Comparison of ENCODE assay signal across 8 cellular contexts in the genomic region with DNA sequence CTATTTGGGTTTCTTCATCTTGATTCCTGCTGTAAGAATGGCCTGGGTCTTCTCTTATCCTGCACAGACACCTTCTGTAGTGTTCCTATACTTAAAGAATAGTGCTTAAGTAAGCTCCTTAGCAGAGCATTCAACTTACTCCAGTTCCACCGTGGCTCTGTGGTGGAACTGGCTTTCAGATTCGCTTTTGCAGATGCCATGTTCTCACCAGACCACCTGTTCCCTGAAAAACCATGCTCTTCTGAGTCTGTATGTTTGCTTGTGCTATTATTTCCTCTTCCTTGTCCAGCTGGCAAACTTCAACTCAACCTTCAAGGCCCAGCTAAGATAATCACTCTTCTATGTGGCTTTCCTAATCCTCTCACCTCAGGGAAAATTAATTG. TPM values are rescaled to one million over a fixed set of nuclear protein-coding genes. Genes with fewer than 3 reads are reported as not detected.
A peak's percentile ranks its signal among the peaks of the same experiment; 100 is the strongest.
DNase-seq lines count a peak whose midpoint lies in the region; ATAC-seq and TF ChIP-seq lines count a peak whose summit lies in the region.

No MANE protein-coding gene starts in this region.

- no peak overlapping the region for H4K8ac ChIP-seq in trophoblast cell (ENCODE audit: low read depth, low read length)

- H3K9me2 ChIP-seq in Loucy (replicated peaks; ENCODE audit: low read depth, low read length): no peaks in the 10 kb centered on the region

- no peak overlapping the region for H3K18ac ChIP-seq in trophoblast cell (ENCODE audit: low read length)

- H4K20me1 ChIP-seq in Loucy (ENCODE audit: insufficient read depth, low read length, poor library complexity, severe bottlenecking): peaks cover 58% of the 10 kb centered on the region

- H3K4me1 Mint-ChIP-seq in CD8-positive, alpha-beta memory T cell: peaks cover 70 to 88% (median 85%) of the 10 kb centered on the region in 3 donors
- H3K4me1 Mint-ChIP-seq in dendritic cell treated with granulocyte-macrophage colony-stimulating factor and Interleukin-4, amounts not matched to agents 40 ng/mL and 50 ng/mL, for 4 days (ENCODE audit: low read depth): peaks cover 73% of the 10 kb centered on the region

- no peak overlapping the region for H2BK120ac ChIP-seq in trophoblast cell (ENCODE audit: insufficient read depth, low read length, poor library complexity)

- TF ChIP-seq CTCF in Loucy (conservative IDR thresholded peaks at IDR 0.05; ENCODE audit: low read length): no peak

- WGBS in trophoblast cell (ENCODE audit: extremely low coverage, insufficient coverage, insufficient read length): no CpG with 5 or more reads among the region's 2 CpGs

- H3K14ac ChIP-seq in trophoblast cell (ENCODE audit: low read length): no peak overlapping the region

- H3K79me2 ChIP-seq in Loucy (ENCODE audit: insufficient read depth, low read length) (peaks cover 70% of the 10 kb centered on the region), trophoblast cell (ENCODE audit: control insufficient read depth, insufficient read depth, low read length, poor library complexity) (peaks cover 14% of the 10 kb centered on the region)

- POLR2A ChIA-PET in CD8-positive, alpha-beta memory T cell (lab: Charles Lee): interaction anchor here (2.2 kb wide), 1 partner anchor 37 kb away, joined by 7 read pairs; no protein-coding TSS in a partner anchor

- no peaks in the 10 kb centered on the region for H3K9me3 ChIP-seq in CD8-positive, alpha-beta memory T cell (ENCODE audit: low read length)
- no peaks in the 10 kb centered on the region for H3K9me3 ChIP-seq in Loucy (ENCODE audit: insufficient read depth, low read depth, low read length)
- no peaks in the 10 kb centered on the region for H3K9me3 ChIP-seq in trophoblast cell (ENCODE audit: insufficient read depth, low read depth, low read length)

- peaks cover 72% of the 10 kb centered on the region for H3K4me1 ChIP-seq in CD8-positive, alpha-beta memory T cell (ENCODE audit: insufficient read depth, low read length)
- H3K4me1 ChIP-seq in Loucy (ENCODE audit: insufficient read depth, low read length, poor library complexity, severe bottlenecking) (peaks cover 56% of the 10 kb centered on the region), trophoblast cell (ENCODE audit: control insufficient read depth in 1 of 2, insufficient read depth in 2 of 2, low read length in 2 of 2) (peaks cover 6 to 10% of the 10 kb centered on the region in 2 experiments)

- H3K36me3 ChIP-seq in CD8-positive, alpha-beta memory T cell (ENCODE audit: insufficient read depth, low read length): no peaks in the 10 kb centered on the region
- peaks cover 11% of the 10 kb centered on the region; the same call in 1 of the 2 replicates for H3K36me3 ChIP-seq in Loucy (ENCODE audit: insufficient read depth, low read length)
- H3K36me3 ChIP-seq in trophoblast cell (ENCODE audit: control insufficient read depth in 1 of 2, insufficient read depth in 2 of 2, low read length in 2 of 2): peaks cover 4 to 9% of the 10 kb centered on the region in 2 experiments

- peaks cover 4% of the 10 kb centered on the region; the same call in 1 of the 2 replicates for H3F3A ChIP-seq in Loucy (ENCODE audit: low read depth)

- H3K27me3 ChIP-seq in CD8-positive, alpha-beta memory T cell (ENCODE audit: insufficient read depth, low read length, poor library complexity, severe bottlenecking): no peaks in the 10 kb centered on the region
- no peaks in the 10 kb centered on the region for H3K27me3 ChIP-seq in Loucy (ENCODE audit: insufficient read depth, low read length, poor library complexity, severe bottlenecking)
- no peaks in the 10 kb centered on the region for H3K27me3 ChIP-seq in trophoblast cell (ENCODE audit: insufficient read depth, low read length)

- ATAC-seq in GM18867 (IDR thresholded peaks at IDR 0.05; ENCODE audit: unreplicated experiment): no peak
- no peak for ATAC-seq in left colon

- no peak overlapping the region for H2BK12ac ChIP-seq in trophoblast cell (ENCODE audit: low read length)

- peaks cover 0 to 35% (median 2%) of the 10 kb centered on the region in 3 donors for H3K36me3 Mint-ChIP-seq in CD8-positive, alpha-beta memory T cell
- peaks cover 20% of the 10 kb centered on the region for H3K36me3 Mint-ChIP-seq in dendritic cell treated with granulocyte-macrophage colony-stimulating factor and Interleukin-4, amounts not matched to agents 40 ng/mL and 50 ng/mL, for 4 days (ENCODE audit: low read depth)

- H2BK5ac ChIP-seq in trophoblast cell (ENCODE audit: low read depth, low read length, poor library complexity): no peak overlapping the region

- intact Hi-C loops in dendritic cell treated with granulocyte-macrophage colony-stimulating factor and Interleukin-4, amounts not matched to agents 40 ng/mL and 50 ng/mL, for 4 days (cut with micrococcal nuclease): no loop called here
- intact Hi-C loops in left colon (cut with DNase I, micrococcal nuclease): no loop called here

- peak overlapping the region; percentile 91 to 99 (median 95) for H3K27ac Mint-ChIP-seq in CD8-positive, alpha-beta memory T cell
- peak overlapping the region; percentile 35 for H3K27ac Mint-ChIP-seq in dendritic cell treated with granulocyte-macrophage colony-stimulating factor and Interleukin-4, amounts not matched to agents 40 ng/mL and 50 ng/mL, for 4 days

- H2AFZ ChIP-seq in Loucy (ENCODE audit: low read length) (no peak overlapping the region), trophoblast cell (ENCODE audit: insufficient read depth, low read length, poor library complexity) (no peak overlapping the region)

- H3K4me3 Mint-ChIP-seq in CD8-positive, alpha-beta memory T cell: peak overlapping the region; percentile 74 to 90 (median 80)
- no peak overlapping the region for H3K4me3 Mint-ChIP-seq in dendritic cell treated with granulocyte-macrophage colony-stimulating factor and Interleukin-4, amounts not matched to agents 40 ng/mL and 50 ng/mL, for 4 days

- H3K9me3 Mint-ChIP-seq in CD8-positive, alpha-beta memory T cell: no peaks in the 10 kb centered on the region
- no peaks in the 10 kb centered on the region for H3K9me3 Mint-ChIP-seq in dendritic cell treated with granulocyte-macrophage colony-stimulating factor and Interleukin-4, amounts not matched to agents 40 ng/mL and 50 ng/mL, for 4 days

- no peak overlapping the region for H4K91ac ChIP-seq in trophoblast cell (ENCODE audit: low read depth, low read length)

- peak overlapping the region; percentile 11 for H3K27ac ChIP-seq in CD8-positive, alpha-beta memory T cell (ENCODE audit: low read depth, low read length)
- H3K27ac ChIP-seq in trophoblast cell (ENCODE audit: low read depth, low read length): no peak overlapping the region

- peaks cover 5% of the 10 kb centered on the region for H3K79me1 ChIP-seq in trophoblast cell (ENCODE audit: low read length)

- H3K9ac ChIP-seq in Loucy (ENCODE audit: low read depth, low read length, poor library complexity, severe bottlenecking) (peak overlapping the region; percentile 14), trophoblast cell (ENCODE audit: low read length) (no peak overlapping the region)

- no peak for DNase-seq in CD8-positive, alpha-beta memory T cell
- no peak for DNase-seq in trophoblast cell
- no peak for DNase-seq in HPDE6-E6E7 (ENCODE audit: extremely low spot score)
- DNase-seq in left colon: no peak
- no peak for DNase-seq in NCI-H1417 treated with DMSO at 0.1 percent for 48 hours (lab: John Stamatoyannopoulos, UW)

- H2AK5ac ChIP-seq in trophoblast cell (ENCODE audit: low read length): no peak overlapping the region

- H3K4me3 ChIP-seq in CD8-positive, alpha-beta memory T cell (ENCODE audit: low read length): peak overlapping the region; percentile 33
- peak overlapping the region; percentile 49 for H3K4me3 ChIP-seq in Loucy (ENCODE audit: low read length, poor library complexity, severe bottlenecking)
- H3K4me3 ChIP-seq in trophoblast cell (ENCODE audit: low read depth, low read length): no peak overlapping the region

- H4K12ac ChIP-seq in trophoblast cell (ENCODE audit: low read depth, low read length): no peak overlapping the region

- no peaks in the 10 kb centered on the region for H3K27me3 Mint-ChIP-seq in CD8-positive, alpha-beta memory T cell
- no peaks in the 10 kb centered on the region for H3K27me3 Mint-ChIP-seq in dendritic cell treated with granulocyte-macrophage colony-stimulating factor and Interleukin-4, amounts not matched to agents 40 ng/mL and 50 ng/mL, for 4 days

- H3K23ac ChIP-seq in trophoblast cell (ENCODE audit: low read length): no peak overlapping the region

- peak overlapping the region; percentile 41 for H3K4ac ChIP-seq in trophoblast cell (ENCODE audit: low read depth, low read length)

- H3K4me2 ChIP-seq in Loucy (ENCODE audit: low read depth, low read length, poor library complexity, severe bottlenecking) (peak overlapping the region; percentile 69), trophoblast cell (ENCODE audit: low read length) (no peak overlapping the region)

- CTCF ChIA-PET in CD8-positive, alpha-beta memory T cell (lab: Charles Lee): interaction anchor here (1.8 kb wide), 1 partner anchor 11 kb away, joined by 4 read pairs; no protein-coding TSS in a partner anchor

RNA-seq across cellular contexts. Expression of a gene that starts 4.9 kb away (rescaled TPM):
- 10 to 100 TPM; 59.5 to 68.2 TPM for total RNA-seq in CD8-positive, alpha-beta memory T cell
- polyA plus RNA-seq in CD8-positive, alpha-beta memory T cell: 84.3 TPM
- 19.9 and 20.1 TPM in 2 replicates for polyA plus RNA-seq in trophoblast cell (2013)
- 10 to 100 TPM; 25.3 to 30.2 TPM for total RNA-seq in left colon
